9 cellular contexts compared by ENCODE assay signal in genomic region chr15:76904461-76905012, GRCh38. TPM values are rescaled to one million over a fixed set of nuclear protein-coding genes. Genes with fewer than 3 reads are reported as not detected.
DNase-seq lines count a peak whose midpoint lies in the region; ATAC-seq, FAIRE-seq and TF ChIP-seq lines count a peak whose summit lies in the region.
"Had no signal": no experiment of that assay in that cellular context is flagged by ENCODE, and none has a peak within 500 bp of the region (broad histone marks: within the 10 kb centered on the region; RNA-seq: fewer than 3 reads in every experiment).

No MANE protein-coding gene starts in this region.

- TF ChIP-seq POLR2A in K562 (conservative IDR thresholded peaks at IDR 0.05) (no peak), gastrocnemius medialis (IDR thresholded peaks at IDR 0.05) (no peak)

- peak overlapping the region; percentile 79 to 86 for H3K4me3 ChIP-seq in Panc1 (ENCODE audit: low read depth in 2 of 2, low read length in 2 of 2)
- H3K4me3 ChIP-seq in K562, result peak overlapping the region; percentile 84
- peak overlapping the region; percentile 80 for H3K4me3 ChIP-seq in iPS-18c (ENCODE audit: insufficient read depth, low read depth, low read length)
- peak overlapping the region; percentile 89 to 99 (median 94) for H3K4me3 ChIP-seq in gastrocnemius medialis

- TF ChIP-seq EP300 in K562 (IDR thresholded peaks at IDR 0.05; ENCODE audit: low read length), result no peak

- peak overlapping the region; percentile 87 for H2AFZ ChIP-seq in K562 (ENCODE audit: low read depth, low read length)

- DNase-seq in NCI-H345 (lab: John Stamatoyannopoulos, UW), result peak; percentile 33
- DNase-seq in NCI-H345 treated with DMSO at 0.1 percent for 48 hours (lab: John Stamatoyannopoulos, UW; ENCODE audit: unreplicated experiment), result no peak
- no peak for DNase-seq in Panc1 (ENCODE audit: low read depth, low spot score)
- DNase-seq in K562 (ENCODE audit: extremely low read depth in 1 of 4, low spot score in 3 of 4), result peak in 2 of 4 experiments; percentile 18 to 23
- peak; percentile 22 to 43 for DNase-seq in gastrocnemius medialis

- H4K20me1 ChIP-seq in K562 (replicated peaks; ENCODE audit: control insufficient read depth, insufficient read depth, low read length), result peaks cover 2% of the 10 kb centered on the region; the same call in 1 of the 2 replicates

- H3K9me1 ChIP-seq in K562 (ENCODE audit: control insufficient read depth, insufficient read depth, low read length), result no peaks in the 10 kb centered on the region

- peak overlapping the region; percentile 92 for H3K4me2 ChIP-seq in K562 (ENCODE audit: insufficient read depth, low read length)

- no peak for TF ChIP-seq CTCF in Panc1 (IDR thresholded peaks at IDR 0.05)
- TF ChIP-seq CTCF in K562 (IDR thresholded peaks at IDR 0.05 in 2 of 3, conservative IDR thresholded peaks at IDR 0.05 in 1 of 3; ENCODE audit: insufficient read depth in 2 of 3, low read depth in 1 of 3, low read length in 3 of 3), result no peak
- no peak for TF ChIP-seq CTCF in gastrocnemius medialis (IDR thresholded peaks at IDR 0.05 in 4 of 5, conservative IDR thresholded peaks at IDR 0.05 in 1 of 5)

- H3K27ac ChIP-seq in Panc1 (ENCODE audit: low read length) (peak overlapping the region; percentile 93), K562 (ENCODE audit: extremely low read depth, low read depth, low read length) (peak overlapping the region; percentile 80), gastrocnemius medialis (peak overlapping the region; percentile 94 to 99 (median 98))

- WGBS in K562 (ENCODE audit: insufficient coverage, low coverage, missing lambda C conversion rate), result 11% methylated on average over 23 of the region's 29 CpGs

- BruUV-seq in Panc1 (replicated peaks; lab: Mats Ljungman, UMichigan), result no TSS peak
- no TSS peak for BruUV-seq in K562 (replicated peaks; lab: Mats Ljungman, UMichigan)

- POLR2A ChIA-PET in Panc1 (lab: Charles Lee) (no interaction called here), K562 (lab: Yijun Ruan, JAX) (no interaction called here)

- intact Hi-C loops in Panc1 (cut with micrococcal nuclease; ENCODE audit: unreplicated experiment) (no loop called here), K562 (cut with micrococcal nuclease) (loop anchor here (5.0 kb wide), 1 partner anchor 118 kb away; no protein-coding TSS in a partner anchor), gastrocnemius medialis (cut with DNase I; ENCODE audit: low total_unique reads) (loop anchor here (1.0 kb wide), 1 partner anchor 27 kb away; the partner anchor contains the start of gene RCN2)

- CTCF ChIA-PET in Panc1 (lab: Charles Lee), result no interaction called here
- CTCF ChIA-PET in K562 (lab: Yijun Ruan, JAX; ENCODE audit: low intra/inter-chr PET ratio), result interaction anchor here (0.6 kb wide), 1 partner anchor 204 kb away, joined by 5 read pairs; no protein-coding TSS in a partner anchor

- TF ChIP-seq RAD21 in K562 (CRISPR knock-in tag; conservative IDR thresholded peaks at IDR 0.05 in 1 of 2, IDR thresholded peaks at IDR 0.05 in 1 of 2), result no peak

- in situ Hi-C loops in Panc1 (cut with HindIII; ENCODE audit: low pct_unique_long_range_greater_than_20kb, low sequenced_read_pairs), result no loop called here
- in situ Hi-C loops in K562 (cut with MboI), result no loop called here
- in situ Hi-C loops in gastrocnemius medialis (cut with MboI; ENCODE audit: low sequenced_read_pairs in 4 of 4), result no loop called here

- H3K9me3 ChIP-seq in Panc1 (ENCODE audit: control insufficient read depth, insufficient read depth, low read depth, low read length), result no peaks in the 10 kb centered on the region
- no peaks in the 10 kb centered on the region for H3K9me3 ChIP-seq in K562 (replicated peaks; ENCODE audit: control insufficient read depth, insufficient read depth, low read depth, low read length)
- H3K9me3 ChIP-seq in iPS-18c (ENCODE audit: control insufficient read depth, insufficient read depth, low read length), result no peaks in the 10 kb centered on the region
- no peaks in the 10 kb centered on the region for H3K9me3 ChIP-seq in gastrocnemius medialis

- no peaks in the 10 kb centered on the region for H3K36me3 ChIP-seq in Panc1 (ENCODE audit: control insufficient read depth, insufficient read depth, low read length)
- H3K36me3 ChIP-seq in K562 (ENCODE audit: control insufficient read depth, insufficient read depth, low read length), result no peaks in the 10 kb centered on the region
- no peaks in the 10 kb centered on the region for H3K36me3 ChIP-seq in gastrocnemius medialis

- peaks cover 3% of the 10 kb centered on the region; the same call in 1 of the 3 replicates for H3K79me2 ChIP-seq in K562 (ENCODE audit: control insufficient read depth, insufficient read depth, low read length)

- no peak for FAIRE-seq in K562 (lab: Jason Lieb, UNC)
- FAIRE-seq: islet of Langerhans had no signal

- ATAC-seq in HG02852 (IDR thresholded peaks at IDR 0.05; ENCODE audit: unreplicated experiment) (peak; percentile 24), Panc1 (peak; percentile 71), K562 (peak; percentile 39), gastrocnemius medialis (peak; percentile 71 to 76), HG03139 (IDR thresholded peaks at IDR 0.05; ENCODE audit: unreplicated experiment) (no peak)

- H3K27me3 ChIP-seq in Panc1 (ENCODE audit: control insufficient read depth, insufficient read depth, low read length) (no peaks in the 10 kb centered on the region), K562 (ENCODE audit: control insufficient read depth in 2 of 2, insufficient read depth in 2 of 2, low read length in 2 of 2) (no peaks in the 10 kb centered on the region), gastrocnemius medialis (no peaks in the 10 kb centered on the region)

- peak overlapping the region; percentile 72 to 92 for H3K9ac ChIP-seq in K562 (ENCODE audit: insufficient read depth in 1 of 2, low read depth in 2 of 2, low read length in 2 of 2)

- H3K4me1 ChIP-seq in Panc1 (ENCODE audit: control insufficient read depth, insufficient read depth, low read length), result peaks cover 18% of the 10 kb centered on the region
- peaks cover 10 to 16% of the 10 kb centered on the region in 2 experiments; a peak in 4 of 5 replicates for H3K4me1 ChIP-seq in K562 (replicated peaks in 1 of 2; ENCODE audit: control insufficient read depth in 2 of 2, insufficient read depth in 2 of 2, low read length in 2 of 2)
- peaks cover 24 to 25% of the 10 kb centered on the region in 2 donors for H3K4me1 ChIP-seq in gastrocnemius medialis

TF ChIP-seq in K562, 482 proteins besides CTCF, POLR2A, EP300 and RAD21 (continues in another document):
- TF ChIP-seq ZNF354B (CRISPR knock-in tag; IDR thresholded peaks at IDR 0.05), result no peak
- TF ChIP-seq, protein P1, sequence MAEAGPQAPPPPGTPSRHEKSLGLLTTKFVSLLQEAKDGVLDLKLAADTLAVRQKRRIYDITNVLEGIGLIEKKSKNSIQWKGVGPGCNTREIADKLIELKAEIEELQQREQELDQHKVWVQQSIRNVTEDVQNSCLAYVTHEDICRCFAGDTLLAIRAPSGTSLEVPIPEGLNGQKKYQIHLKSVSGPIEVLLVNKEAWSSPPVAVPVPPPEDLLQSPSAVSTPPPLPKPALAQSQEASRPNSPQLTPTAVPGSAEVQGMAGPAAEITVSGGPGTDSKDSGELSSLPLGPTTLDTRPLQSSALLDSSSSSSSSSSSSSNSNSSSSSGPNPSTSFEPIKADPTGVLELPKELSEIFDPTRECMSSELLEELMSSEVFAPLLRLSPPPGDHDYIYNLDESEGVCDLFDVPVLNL (CRISPR knock-in tag; IDR thresholded peaks at IDR 0.05; ENCODE audit: low read depth), result 0 out of 2 replicates have a peak, but pooled peaks have one; percentile 5

RNA-seq across cellular contexts. Expression of gene SCAPER, which starts 0.6 kb away (rescaled TPM):
- total RNA-seq in Panc1 (2021; ENCODE audit: unreplicated experiment) (15.3 TPM), K562 (2014; rRNA removed) (2.8 and 2.9 TPM in 2 replicates), K562 (2014; rRNA removed; fragmentation: Illumina TruSeq; extraction: Trizol) (5.7 and 7.9 TPM in 2 replicates), K562 (2015; rRNA removed; fragmentation: Illumina TruSeq; extraction: Trizol) (4.1 and 5.1 TPM in 2 replicates), K562 (2021) (5.0 and 7.3 TPM in 2 replicates), gastrocnemius medialis (10 to 100 TPM; 19.6 to 35.9 (median 31.8) TPM)
- 3.6 TPM for polyA plus RNA-seq in Panc1 (2012; ENCODE audit: insufficient read length)
- total RNA-seq in K562 (2011; cell fraction: chromatin; rRNA removed; ENCODE audit: low replicate concordance), result 6.0 and 20.4 TPM in 2 replicates
- total RNA-seq in K562 (2011; cell fraction: nucleolus; rRNA removed), result 1.8 and 4.1 TPM in 2 replicates
- total RNA-seq in K562 (2011; cell fraction: nucleoplasm; rRNA removed), result 4.1 and 4.6 TPM in 2 replicates
- polyA plus RNA-seq in K562 (2011; rRNA removed) (1.3 and 1.4 TPM in 2 replicates), K562 (2014; fragmentation: Illumina TruSeq; extraction: Trizol) (3.0 and 5.6 TPM in 2 replicates), K562 (2014; fragmentation: Nextera tagmentation; extraction: Ambion mirVana) (1 to 10 TPM; 3.0 to 3.2 TPM), K562 (2014; rRNA removed) (1.4 and 5.9 TPM in 2 replicates)
- polyA plus RNA-seq in K562 (2011; cell fraction: cytosol; rRNA removed), result 0.49 and 0.83 TPM in 2 replicates
- 1.5 and 1.7 TPM in 2 replicates for polyA plus RNA-seq in K562 (2011; cell fraction: nucleus; rRNA removed)
- 2.3 and 2.9 TPM in 2 replicates for polyA plus RNA-seq in K562 (2012)
- polyA minus RNA-seq in K562 (2011; rRNA and poly(A)+ RNA removed), result 2.9 and 6.4 TPM in 2 replicates
- polyA minus RNA-seq in K562 (2011; cell fraction: cytosol; rRNA and poly(A)+ RNA removed), result 1.8 and 3.0 TPM in 2 replicates
- polyA minus RNA-seq in K562 (2011; cell fraction: nucleus; rRNA and poly(A)+ RNA removed), result 4.8 and 13.6 TPM in 2 replicates

RNA-seq across cellular contexts. Expression of gene RCN2, which starts 27.0 kb away (rescaled TPM):
- total RNA-seq in Panc1 (2021; ENCODE audit: unreplicated experiment) (60.7 TPM), K562 (2014; rRNA removed) (19.5 and 24.0 TPM in 2 replicates), K562 (2014; rRNA removed; fragmentation: Illumina TruSeq; extraction: Trizol) (56.3 and 58.4 TPM in 2 replicates), K562 (2015; rRNA removed; fragmentation: Illumina TruSeq; extraction: Trizol) (48.4 and 52.8 TPM in 2 replicates), K562 (2021) (33.6 and 34.3 TPM in 2 replicates), gastrocnemius medialis (10 to 100 TPM; 23.2 to 32.2 (median 30.4) TPM)
- 38.0 TPM for polyA plus RNA-seq in Panc1 (2012; ENCODE audit: insufficient read length)
- 11.5 and 48.1 TPM in 2 replicates for total RNA-seq in K562 (2011; cell fraction: chromatin; rRNA removed; ENCODE audit: low replicate concordance)
- total RNA-seq in K562 (2011; cell fraction: nucleolus; rRNA removed), result 16.4 and 16.5 TPM in 2 replicates
- total RNA-seq in K562 (2011; cell fraction: nucleoplasm; rRNA removed), result 29.3 and 45.6 TPM in 2 replicates
- polyA plus RNA-seq in K562 (2011; rRNA removed) (45.7 and 59.8 TPM in 2 replicates), K562 (2014; fragmentation: Illumina TruSeq; extraction: Trizol) (47.4 and 56.3 TPM in 2 replicates), K562 (2014; fragmentation: Nextera tagmentation; extraction: Ambion mirVana) (10 to 100 TPM; 20.9 to 26.3 TPM), K562 (2014; rRNA removed) (63.1 and 63.6 TPM in 2 replicates)
- 10.4 and 17.3 TPM in 2 replicates for polyA plus RNA-seq in K562 (2011; cell fraction: cytosol; rRNA removed)
- 10.6 and 17.8 TPM in 2 replicates for polyA plus RNA-seq in K562 (2011; cell fraction: nucleus; rRNA removed)
- polyA plus RNA-seq in K562 (2012), result 27.4 and 32.0 TPM in 2 replicates
- 30.4 and 39.1 TPM in 2 replicates for polyA minus RNA-seq in K562 (2011; rRNA and poly(A)+ RNA removed)
- 10.3 and 12.0 TPM in 2 replicates for polyA minus RNA-seq in K562 (2011; cell fraction: cytosol; rRNA and poly(A)+ RNA removed)
- polyA minus RNA-seq in K562 (2011; cell fraction: nucleus; rRNA and poly(A)+ RNA removed), result 6.5 and 10.8 TPM in 2 replicates

Comparison
In these comparisons a context has a peak if more than half of its experiments do, and no peak if none do; other contexts are left out.
1. DNase-seq: peak in NCI-H345 (single experiment) and gastrocnemius medialis (2 of 2); none in NCI-H345 treated with DMSO at 0.1 percent for 48 hours (single experiment) and Panc1 (single experiment).
2. Peak in every context shown above with its lines, with median percentiles within 50 percentile points of each other: H3K27ac ChIP-seq and H3K4me3 ChIP-seq.